In genomic region chr1:27388337-27389005, GRCh38 we compare ENCODE assay signal across 9 cellular contexts. TPM values are rescaled to one million over a fixed set of nuclear protein-coding genes. Genes with fewer than 3 reads are reported as not detected.
DNase-seq lines count a peak whose midpoint lies in the region; ATAC-seq lines count a peak whose summit lies in the region.
"Had no signal": no experiment of that assay in that cellular context is flagged by ENCODE, and none has a peak within 500 bp of the region (broad histone marks: within the 10 kb centered on the region; RNA-seq: fewer than 3 reads in every experiment).

No MANE protein-coding gene starts in this region.

- no peaks in the 10 kb centered on the region for H3K4me1 ChIP-seq in SJCRH30

- no peak overlapping the region for H3K4me3 Mint-ChIP-seq in activated naive CD4-positive, alpha-beta T cell treated with anti-CD3 and anti-CD28 coated beads, Interleukin-2, amount 10 ng/mL, durations not matched to agents 7 days and 5 days

- H3K27me3 Mint-ChIP-seq in activated naive CD4-positive, alpha-beta T cell treated with anti-CD3 and anti-CD28 coated beads, Interleukin-2, amount 10 ng/mL, durations not matched to agents 7 days and 5 days, result peaks cover 50% of the 10 kb centered on the region

- CTCF ChIA-PET in activated naive CD4-positive, alpha-beta T cell treated with anti-CD3 and anti-CD28 coated beads, Interleukin-2, amount 10 ng/mL, durations not matched to agents 7 days and 5 days (lab: Charles Lee), result interaction anchor here (0.7 to 19.8 kb wide), 13 partner anchors 10 to 343 kb away, joined by 3 to 536 read pairs (median 5); partner anchors contain the start of gene MAP3K6

- no peaks in the 10 kb centered on the region for H3K9me3 ChIP-seq in SJCRH30 (replicated peaks)

- no peaks in the 10 kb centered on the region for H3K36me3 Mint-ChIP-seq in activated naive CD4-positive, alpha-beta T cell treated with anti-CD3 and anti-CD28 coated beads, Interleukin-2, amount 10 ng/mL, durations not matched to agents 7 days and 5 days
- H3K36me3 Mint-ChIP-seq: IgD-negative memory B cell had no signal

- no peak overlapping the region for H3K27ac Mint-ChIP-seq in activated naive CD4-positive, alpha-beta T cell treated with anti-CD3 and anti-CD28 coated beads, Interleukin-2, amount 10 ng/mL, durations not matched to agents 7 days and 5 days

- ATAC-seq in left ventricle myocardium superior, result no peak
- no peak for ATAC-seq in GM18861 (IDR thresholded peaks at IDR 0.05; ENCODE audit: unreplicated experiment)
- no peak for ATAC-seq in GM21717 (IDR thresholded peaks at IDR 0.05; ENCODE audit: unreplicated experiment)

- H3K4me1 Mint-ChIP-seq in activated naive CD4-positive, alpha-beta T cell treated with anti-CD3 and anti-CD28 coated beads, Interleukin-2, amount 10 ng/mL, durations not matched to agents 7 days and 5 days, result peaks cover 16% of the 10 kb centered on the region

- no peak overlapping the region for H3K4me3 ChIP-seq in SJCRH30

- DNase-seq in COLO829 (ENCODE audit: low spot score), result peak; percentile 53
- peak; percentile 90 for DNase-seq in HT-29 (ENCODE audit: low spot score)
- peak; percentile 62 to 83 for DNase-seq in SJCRH30
- peak; percentile 87 for DNase-seq in activated naive CD4-positive, alpha-beta T cell treated with anti-CD3 and anti-CD28 coated beads, Interleukin-2, amount 10 ng/mL, durations not matched to agents 7 days and 5 days
- peak; percentile 79 for DNase-seq in left ventricle myocardium superior
- peak; percentile 49 to 77 (median 62) for DNase-seq in stimulated activated CD4-positive, alpha-beta T cell treated with anti-CD3 and anti-CD28 coated beads, Interleukin-12 subunit alpha, Interleukin-12 subunit beta, amount 100 ng/mL, for 48 hours (ENCODE audit: low read depth in 2 of 3, low spot score in 1 of 3)

- intact Hi-C loops in left ventricle myocardium superior (cut with micrococcal nuclease), result no loop called here

- H3K9me3 Mint-ChIP-seq in activated naive CD4-positive, alpha-beta T cell treated with anti-CD3 and anti-CD28 coated beads, Interleukin-2, amount 10 ng/mL, durations not matched to agents 7 days and 5 days, result no peaks in the 10 kb centered on the region
- H3K9me3 Mint-ChIP-seq: IgD-negative memory B cell had no signal

- no peak overlapping the region for H3K27ac ChIP-seq in SJCRH30

- no peaks in the 10 kb centered on the region for H3K36me3 ChIP-seq in SJCRH30

- no peaks in the 10 kb centered on the region for H3K27me3 ChIP-seq in SJCRH30

RNA-seq across cellular contexts. Expression of gene GPR3, which starts 4.0 kb away (rescaled TPM):
- total RNA-seq in HT-29 (2014; rRNA removed; shearing (Covaris generic)), result 2.1 and 2.6 TPM in 2 replicates
- 8.3 TPM in 2 replicates for total RNA-seq in SJCRH30 (2014; rRNA removed; shearing (Covaris generic))
- total RNA-seq in left ventricle myocardium superior, result 0.12 TPM

RNA-seq across cellular contexts. Expression of gene CD164L2, which starts 5.3 kb away (rescaled TPM):
- not detected in 2 replicates for total RNA-seq in HT-29 (2014; rRNA removed; shearing (Covaris generic))
- not detected in 2 replicates for total RNA-seq in SJCRH30 (2014; rRNA removed; shearing (Covaris generic))
- total RNA-seq in left ventricle myocardium superior, result not detected

RNA-seq across cellular contexts. Expression of gene FCN3, which starts 13.8 kb away (rescaled TPM):
- not detected in 2 replicates for total RNA-seq in HT-29 (2014; rRNA removed; shearing (Covaris generic))
- not detected in 2 replicates for total RNA-seq in SJCRH30 (2014; rRNA removed; shearing (Covaris generic))
- total RNA-seq in left ventricle myocardium superior, result 19.3 TPM

RNA-seq across cellular contexts. Expression of gene MAP3K6, which starts 21.7 kb away (rescaled TPM):
- 17.0 and 19.7 TPM in 2 replicates for total RNA-seq in HT-29 (2014; rRNA removed; shearing (Covaris generic))
- total RNA-seq in SJCRH30 (2014; rRNA removed; shearing (Covaris generic)), result 8.2 and 10.0 TPM in 2 replicates
- total RNA-seq in left ventricle myocardium superior, result 46.6 TPM

RNA-seq across cellular contexts. Expression of gene SYTL1, which starts 46.6 kb away (rescaled TPM):
- 17.1 and 21.9 TPM in 2 replicates for total RNA-seq in HT-29 (2014; rRNA removed; shearing (Covaris generic))
- total RNA-seq in SJCRH30 (2014; rRNA removed; shearing (Covaris generic)), result 0.20 and 0.47 TPM in 2 replicates
- 1.1 TPM for total RNA-seq in left ventricle myocardium superior

Comparison
In these comparisons a context has a peak if more than half of its experiments do, and no peak if none do; other contexts are left out.
1. RNA of gene FCN3, which starts 13.8 kb away (total RNA-seq): 19.3 TPM in left ventricle myocardium superior (single experiment); not detected in HT-29 and not detected in SJCRH30; every median in the first group is over 10 times any median in the second.
2. Peak in every context shown above with its lines, with median percentiles within 50 percentile points of each other: DNase-seq.